Comparison of ENCODE assay signal across 8 cellular contexts in the genomic region with DNA sequence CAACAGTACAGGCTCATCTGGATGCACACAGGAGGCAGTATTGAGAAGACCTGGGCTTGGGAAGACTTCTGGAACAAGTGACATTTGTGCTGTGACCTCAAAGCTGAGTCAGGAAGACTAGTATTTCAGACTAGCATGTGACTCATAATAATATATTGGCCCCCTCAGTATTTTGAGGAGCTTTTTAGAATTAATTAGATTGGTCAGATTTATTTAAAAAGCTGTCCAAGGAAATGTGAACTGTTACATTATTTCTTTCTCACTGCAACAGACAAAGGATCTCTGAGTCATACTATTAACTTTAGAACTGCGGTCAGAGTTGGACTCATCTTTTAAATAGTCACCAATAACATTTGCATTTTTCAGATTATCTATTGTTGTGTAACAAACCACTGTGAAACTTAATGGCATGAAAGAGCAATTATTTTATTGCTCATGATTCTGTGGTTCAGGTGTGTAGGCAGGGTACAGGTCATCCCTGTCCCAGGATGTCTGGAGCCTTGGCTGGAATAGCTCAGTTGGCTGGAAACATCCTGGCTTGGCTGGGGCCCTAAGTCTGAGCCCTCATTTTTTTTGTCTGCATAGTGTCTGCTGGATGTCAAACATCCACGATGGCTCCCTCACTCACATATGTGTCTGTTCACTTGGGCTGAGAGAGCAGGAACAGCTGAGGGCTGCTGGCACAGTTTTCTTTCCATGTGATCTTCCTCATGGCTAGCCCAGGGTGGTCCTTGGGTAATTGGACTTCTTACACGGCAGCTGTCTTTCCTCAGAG. TPM values are rescaled to one million over a fixed set of nuclear protein-coding genes. Genes with fewer than 3 reads are reported as not detected.
A peak's percentile ranks its signal among the peaks of the same experiment; 100 is the strongest.
DNase-seq lines count a peak whose midpoint lies in the region; ATAC-seq and TF ChIP-seq lines count a peak whose summit lies in the region.
"Had no signal": no experiment of that assay in that cellular context is flagged by ENCODE, and none has a peak within 500 bp of the region (broad histone marks: within the 10 kb centered on the region; RNA-seq: fewer than 3 reads in every experiment).

No MANE protein-coding gene starts in this region.

- WGBS in hepatocyte (ENCODE audit: low lambda C conversion rate, missing lambda C conversion rate): 74% methylated on average over 3 of the region's 3 CpGs

- H3K36me3 ChIP-seq in hepatocyte (replicated peaks; ENCODE audit: insufficient read depth, low read depth): no peaks in the 10 kb centered on the region
- H3K36me3 ChIP-seq: right lobe of liver had no signal

- no peaks in the 10 kb centered on the region for H3K9me3 ChIP-seq in hepatocyte (ENCODE audit: low read depth)
- H3K9me3 ChIP-seq: right lobe of liver had no signal

- no peaks in the 10 kb centered on the region for H4K20me1 ChIP-seq in hepatocyte (ENCODE audit: insufficient read depth, poor library complexity, severe bottlenecking)

- DNase-seq in T1000 (lab: John Stamatoyannopoulos, UW) (peak; percentile 64), hepatocyte (ENCODE audit: low spot score) (no peak), NCI-H1436 treated with DMSO at 0.1 percent for 48 hours (lab: John Stamatoyannopoulos, UW) (no peak), NCI-H146 treated with DMSO at 0.1 percent for 48 hours (lab: John Stamatoyannopoulos, UW; ENCODE audit: unreplicated experiment) (no peak), NCI-H187 (lab: John Stamatoyannopoulos, UW) (no peak)
- DNase-seq: right lobe of liver had no signal

- H3K4me3 ChIP-seq in hepatocyte: no peak overlapping the region
- H3K4me3 ChIP-seq: right lobe of liver had no signal

- H3K27ac ChIP-seq in hepatocyte: peak overlapping the region; percentile 29
- H3K27ac ChIP-seq: right lobe of liver had no signal

- H3K27me3 ChIP-seq in hepatocyte: no peaks in the 10 kb centered on the region
- H3K27me3 ChIP-seq: right lobe of liver had no signal

- peaks cover 2% of the 10 kb centered on the region for H3K79me2 ChIP-seq in hepatocyte

- H3K4me2 ChIP-seq in hepatocyte: no peak overlapping the region

- no peaks in the 10 kb centered on the region for H3K4me1 ChIP-seq in hepatocyte (ENCODE audit: insufficient read depth)
- H3K4me1 ChIP-seq: right lobe of liver had no signal

- H2AFZ ChIP-seq in hepatocyte: no peak overlapping the region

- no peaks in the 10 kb centered on the region for H3K9me2 ChIP-seq in hepatocyte (replicated peaks; ENCODE audit: insufficient read depth)

- no peak for TF ChIP-seq CTCF in hepatocyte (IDR thresholded peaks at IDR 0.05; ENCODE audit: poor library complexity)

- ATAC-seq in GM19025 (IDR thresholded peaks at IDR 0.05; ENCODE audit: low read depth, unreplicated experiment) (peak; percentile 84), HG02885 (IDR thresholded peaks at IDR 0.05; ENCODE audit: poor library complexity, unreplicated experiment) (peak; percentile 96)

RNA-seq across cellular contexts. Expression of gene MAP3K4, which starts 46.8 kb away (rescaled TPM):
- 18.1 and 21.5 TPM in 2 replicates for total RNA-seq in hepatocyte
- polyA plus RNA-seq in hepatocyte: 10.9 and 13.8 TPM in 2 replicates
